8 cellular contexts compared by ENCODE assay signal in genomic region chr2:47038656-47039501, GRCh38.
DNase-seq lines count a peak whose midpoint lies in the region; ATAC-seq and TF ChIP-seq lines count a peak whose summit lies in the region.

No MANE protein-coding gene starts in this region.

- H3K18ac ChIP-seq in mesenchymal stem cell (ENCODE audit: low read depth in 1 of 2, low read length in 2 of 2) = peak overlapping the region; percentile 44 to 55

- H3K27me3 Mint-ChIP-seq in activated CD4-positive, alpha-beta memory T cell treated with anti-CD3 and anti-CD28 coated beads, Interleukin-2, amount 10 ng/mL, durations not matched to agents 7 days and 5 days = no peaks in the 10 kb centered on the region
- H3K27me3 Mint-ChIP-seq in osteocyte (ENCODE audit: unreplicated experiment) = no peaks in the 10 kb centered on the region

- H3K4me1 ChIP-seq in BLaER1 (peaks cover 99% of the 10 kb centered on the region), mesenchymal stem cell (ENCODE audit: control insufficient read depth, insufficient read depth, low read depth, low read length) (peaks cover 36% of the 10 kb centered on the region)

- H4K8ac ChIP-seq in mesenchymal stem cell (ENCODE audit: low read length) = peak overlapping the region; percentile 45

- H3K36me3 ChIP-seq in BLaER1 = peaks cover 81% of the 10 kb centered on the region
- H3K36me3 ChIP-seq in mesenchymal stem cell (ENCODE audit: control insufficient read depth in 1 of 2, insufficient read depth in 2 of 2, low read depth in 1 of 2, low read length in 2 of 2) = peaks cover 20 to 53% of the 10 kb centered on the region in 2 experiments

- H2BK15ac ChIP-seq in mesenchymal stem cell (ENCODE audit: low read depth, poor library complexity, severe bottlenecking) = peak overlapping the region; percentile 68

- peaks cover 7% of the 10 kb centered on the region for H3K79me1 ChIP-seq in mesenchymal stem cell (replicated peaks; ENCODE audit: low read length, poor library complexity, severe bottlenecking)

- WGBS in mesenchymal stem cell = 95% methylated on average over 7 of the region's 9 CpGs

- H3K4me3 ChIP-seq in BLaER1 (no peak overlapping the region), mesenchymal stem cell (ENCODE audit: insufficient read depth in 1 of 2, low read depth in 1 of 2, low read length in 2 of 2) (no peak overlapping the region)

- H3K23ac ChIP-seq in mesenchymal stem cell (ENCODE audit: low read length in 2 of 2) = no peak overlapping the region

- H4K20me1 ChIP-seq in BLaER1 = peaks cover 99% of the 10 kb centered on the region

- ATAC-seq in GM21515 (IDR thresholded peaks at IDR 0.05; ENCODE audit: unreplicated experiment) (peak; percentile 40), GM18519 (IDR thresholded peaks at IDR 0.05; ENCODE audit: low FRiP score, unreplicated experiment) (no peak)

- H3K27me3 ChIP-seq in BLaER1 (no peaks in the 10 kb centered on the region), mesenchymal stem cell (ENCODE audit: control insufficient read depth in 1 of 2, insufficient read depth in 1 of 2, low read length in 2 of 2) (no peaks in the 10 kb centered on the region)

- DNase-seq in activated CD4-positive, alpha-beta memory T cell treated with anti-CD3 and anti-CD28 coated beads, Interleukin-2, amount 10 ng/mL, durations not matched to agents 7 days and 5 days = peak; percentile 31
- peak; percentile 38 for DNase-seq in mesenchymal stem cell
- DNase-seq in osteocyte (ENCODE audit: extremely low spot score, unreplicated experiment) = no peak
- no peak for DNase-seq in MV-4-11 (lab: John Stamatoyannopoulos, UW)
- DNase-seq in AML-193 (lab: John Stamatoyannopoulos, UW) = no peak

- H2AK5ac ChIP-seq in mesenchymal stem cell (ENCODE audit: low read length, severe bottlenecking) = peak overlapping the region; percentile 44

- H3K4me3 Mint-ChIP-seq in activated CD4-positive, alpha-beta memory T cell treated with anti-CD3 and anti-CD28 coated beads, Interleukin-2, amount 10 ng/mL, durations not matched to agents 7 days and 5 days = no peak overlapping the region
- H3K4me3 Mint-ChIP-seq in osteocyte (ENCODE audit: unreplicated experiment) = no peak overlapping the region

- H3K4me2 ChIP-seq in BLaER1 (peak overlapping the region; percentile 89), mesenchymal stem cell (ENCODE audit: low read length, poor library complexity, severe bottlenecking) (no peak overlapping the region)

- H3K9me3 ChIP-seq in BLaER1 (no peaks in the 10 kb centered on the region), mesenchymal stem cell (ENCODE audit: control insufficient read depth, low read length) (no peaks in the 10 kb centered on the region)

- H3K27ac ChIP-seq in BLaER1 (no peak overlapping the region), mesenchymal stem cell (ENCODE audit: low read length, poor library complexity, severe bottlenecking) (no peak overlapping the region)

- POLR2A ChIA-PET in activated CD4-positive, alpha-beta memory T cell treated with anti-CD3 and anti-CD28 coated beads, Interleukin-2, amount 10 ng/mL, durations not matched to agents 7 days and 5 days (lab: Charles Lee) = interaction anchor here (1.0 kb wide), 2 partner anchors 20 to 95 kb away, joined by 3 read pairs; no protein-coding TSS in a partner anchor

- H3K14ac ChIP-seq in mesenchymal stem cell (ENCODE audit: low read length in 2 of 2) = no peak overlapping the region

- H3K36me3 Mint-ChIP-seq in activated CD4-positive, alpha-beta memory T cell treated with anti-CD3 and anti-CD28 coated beads, Interleukin-2, amount 10 ng/mL, durations not matched to agents 7 days and 5 days (ENCODE audit: low read depth) = peaks cover 20% of the 10 kb centered on the region
- H3K36me3 Mint-ChIP-seq in osteocyte (ENCODE audit: unreplicated experiment) = peaks cover 10% of the 10 kb centered on the region

- peak overlapping the region; percentile 65 for H4K91ac ChIP-seq in mesenchymal stem cell (ENCODE audit: low read length)

- H2BK5ac ChIP-seq in mesenchymal stem cell (ENCODE audit: low read depth, low read length, poor library complexity, severe bottlenecking) = no peak overlapping the region

- H3K9me3 Mint-ChIP-seq in activated CD4-positive, alpha-beta memory T cell treated with anti-CD3 and anti-CD28 coated beads, Interleukin-2, amount 10 ng/mL, durations not matched to agents 7 days and 5 days = no peaks in the 10 kb centered on the region
- H3K9me3 Mint-ChIP-seq in osteocyte (ENCODE audit: unreplicated experiment) = no peaks in the 10 kb centered on the region

- no peak overlapping the region for H2BK120ac ChIP-seq in mesenchymal stem cell (ENCODE audit: low read depth, low read length)

- no peak for TF ChIP-seq CTCF in osteocyte (IDR thresholded peaks at IDR 0.05)

- H3K27ac Mint-ChIP-seq in activated CD4-positive, alpha-beta memory T cell treated with anti-CD3 and anti-CD28 coated beads, Interleukin-2, amount 10 ng/mL, durations not matched to agents 7 days and 5 days = peak overlapping the region; percentile 77
- H3K27ac Mint-ChIP-seq in osteocyte (ENCODE audit: unreplicated experiment) = no peak overlapping the region

- peaks cover 14% of the 10 kb centered on the region for H3K4me1 Mint-ChIP-seq in activated CD4-positive, alpha-beta memory T cell treated with anti-CD3 and anti-CD28 coated beads, Interleukin-2, amount 10 ng/mL, durations not matched to agents 7 days and 5 days
- H3K4me1 Mint-ChIP-seq in osteocyte (ENCODE audit: unreplicated experiment) = peaks cover 54% of the 10 kb centered on the region

- H3K4ac ChIP-seq in mesenchymal stem cell (ENCODE audit: low read depth in 1 of 2, low read length in 2 of 2) = peak overlapping the region; percentile 1 to 58

- no peak overlapping the region for H2AFZ ChIP-seq in mesenchymal stem cell (ENCODE audit: low read depth, low read length)

- CTCF ChIA-PET in activated CD4-positive, alpha-beta memory T cell treated with anti-CD3 and anti-CD28 coated beads, Interleukin-2, amount 10 ng/mL, durations not matched to agents 7 days and 5 days (lab: Charles Lee) = interaction anchor here (1.0 kb wide), 1 partner anchor 284 kb away, joined by 4 read pairs; no protein-coding TSS in a partner anchor

- no peak overlapping the region; the same call in 1 of the 2 replicates for H3K9ac ChIP-seq in BLaER1
- no peak overlapping the region for H3K9ac ChIP-seq in mesenchymal stem cell (ENCODE audit: low read length)

- H2BK12ac ChIP-seq in mesenchymal stem cell (ENCODE audit: low read length in 2 of 2) = peak overlapping the region; percentile 35 to 89

Comparison
In these comparisons a context has a peak if more than half of its experiments do, and no peak if none do; other contexts are left out.
1. DNase-seq: peak in activated CD4-positive, alpha-beta memory T cell treated with anti-CD3 and anti-CD28 coated beads, Interleukin-2, amount 10 ng/mL, durations not matched to agents 7 days and 5 days (single experiment) and mesenchymal stem cell (single experiment); none in osteocyte (single experiment), MV-4-11 (single experiment) and AML-193 (0 of 2).